In the genomic region with DNA sequence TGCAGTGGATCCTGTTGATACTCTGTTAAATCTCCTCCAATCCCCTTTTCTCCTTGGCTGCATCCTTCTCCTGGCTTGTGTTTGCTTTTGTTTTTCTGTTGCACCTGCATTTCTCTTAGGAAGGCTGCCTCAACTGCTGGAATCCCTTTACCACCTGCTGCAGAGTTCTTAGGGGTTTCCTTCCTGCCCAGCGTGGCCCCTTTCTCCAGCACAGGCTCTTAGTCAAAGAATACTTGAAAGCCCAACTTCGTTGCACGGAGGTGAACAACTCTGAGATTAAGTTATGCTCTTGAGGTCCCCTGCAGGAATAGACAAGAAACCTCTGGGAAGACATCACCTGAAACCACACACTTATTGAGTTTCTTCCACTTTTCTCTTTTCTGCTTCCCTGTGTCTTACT, we compare ENCODE assay signal across 34 cellular contexts.
"Had no signal": no experiment of that assay in that cellular context is flagged by ENCODE, and none has a peak within 500 bp of the region (broad histone marks: within the 10 kb centered on the region; RNA-seq: fewer than 3 reads in every experiment).

No MANE protein-coding gene starts in this region.

- H3K27me3 ChIP-seq: brain microvascular endothelial cell had no signal

- H3K27ac Mint-ChIP-seq: activated CD4-positive, alpha-beta T cell treated with anti-CD3 and anti-CD28 coated beads, Interleukin-2, amount 10 ng/mL, durations not matched to agents 24 days and 14 days; activated CD8-positive, alpha-beta T cell treated with anti-CD3 and anti-CD28 coated beads for 36 hours; activated naive CD8-positive, alpha-beta T cell treated with anti-CD3 and anti-CD28 coated beads for 36 hours; activated T-cell treated with anti-CD3 and anti-CD28 coated beads, Interleukin-2, amount 50 U/mL, for 72 hours; activated T-helper 17 cell treated with anti-CD3 and anti-CD28 coated beads, Interleukin-2, amount 50 U/mL, for 72 hours had no signal

- H3K27ac ChIP-seq: brain microvascular endothelial cell, PC-9, RWPE1, WERI-Rb-1 had no signal

- H3K4me3 ChIP-seq: PC-9 had no signal

- H3K36me3 ChIP-seq: brain microvascular endothelial cell, WERI-Rb-1 had no signal

- H3K27me3 Mint-ChIP-seq: activated CD4-positive, alpha-beta T cell treated with anti-CD3 and anti-CD28 coated beads, Interleukin-2, amount 10 ng/mL, durations not matched to agents 24 days and 14 days; activated CD8-positive, alpha-beta T cell treated with anti-CD3 and anti-CD28 coated beads for 36 hours; activated naive CD8-positive, alpha-beta T cell treated with anti-CD3 and anti-CD28 coated beads for 36 hours; activated T-helper 17 cell treated with anti-CD3 and anti-CD28 coated beads, Interleukin-2, amount 50 U/mL, for 72 hours had no signal

- H3K36me3 Mint-ChIP-seq: activated naive CD8-positive, alpha-beta T cell treated with anti-CD3 and anti-CD28 coated beads for 36 hours had no signal

- ATAC-seq: activated CD8-positive, alpha-beta T cell treated with anti-CD3 and anti-CD28 coated beads for 36 hours; activated T-cell treated with anti-CD3 and anti-CD28 coated beads, Interleukin-2, amount 50 U/mL, for 72 hours; activated T-helper 17 cell treated with anti-CD3 and anti-CD28 coated beads, Interleukin-2, amount 50 U/mL, for 72 hours; Right ventricle myocardium inferior; SK-N-SH treated with all-trans-retinoic acid at 6 μM for 48 hours had no signal

- DNase-seq: activated CD4-positive, alpha-beta T cell treated with anti-CD3 and anti-CD28 coated beads, Interleukin-2, amount 10 ng/mL, durations not matched to agents 24 days and 14 days; activated CD4-positive, alpha-beta T cell treated with anti-CD3 and anti-CD28 coated beads, Interleukin-2, amount 50 U/mL, for 4 hours; activated CD8-positive, alpha-beta T cell treated with anti-CD3 and anti-CD28 coated beads for 36 hours; activated effector memory CD4-positive, alpha-beta T cell treated with anti-CD3 and anti-CD28 coated beads, Interleukin-2, amount 50 U/mL, for 16 hours; activated naive CD4-positive, alpha-beta T cell; activated naive CD4-positive, alpha-beta T cell treated with anti-CD3 and anti-CD28 coated beads, Interleukin-2, amount 50 U/mL, for 16 hours; activated naive CD8-positive, alpha-beta T cell treated with anti-CD3 and anti-CD28 coated beads for 36 hours; activated T-cell treated with anti-CD3 and anti-CD28 coated beads, Interleukin-2, amount 50 U/mL, for 1 hour; activated T-cell treated with anti-CD3 and anti-CD28 coated beads, Interleukin-2, amount 50 U/mL, for 72 hours; amniotic stem cell; aorta; brain microvascular endothelial cell; central memory CD4-positive, alpha-beta T cell; Karpas-422; NCI-H1105; NCI-H1417 treated with DMSO at 0.1 percent for 48 hours; NCI-H187 treated with DMSO at 0.1 percent for 48 hours; NCI-H2081 treated with DMSO at 0.1 percent for 48 hours; NCI-H2171; NCI-H510A; NCI-H526; NCI-H748 treated with DMSO at 0.1 percent for 48 hours; NK-92 treated with Interleukin-12 subunit alpha and Interleukin-12 subunit beta, amount 100 ng/mL, for 24 hours; PC-9; SIG-M5; SW 1271; T-helper 1 cell; T-helper 2 cell; T-helper 9 cell; WERI-Rb-1 had no signal

- H3K4me1 Mint-ChIP-seq: activated CD4-positive, alpha-beta T cell treated with anti-CD3 and anti-CD28 coated beads, Interleukin-2, amount 10 ng/mL, durations not matched to agents 24 days and 14 days; activated naive CD8-positive, alpha-beta T cell treated with anti-CD3 and anti-CD28 coated beads for 36 hours; activated T-helper 17 cell treated with anti-CD3 and anti-CD28 coated beads, Interleukin-2, amount 50 U/mL, for 72 hours had no signal

- H3K4me3 Mint-ChIP-seq: activated CD4-positive, alpha-beta T cell treated with anti-CD3 and anti-CD28 coated beads, Interleukin-2, amount 10 ng/mL, durations not matched to agents 24 days and 14 days; activated CD8-positive, alpha-beta T cell treated with anti-CD3 and anti-CD28 coated beads for 36 hours; activated naive CD8-positive, alpha-beta T cell treated with anti-CD3 and anti-CD28 coated beads for 36 hours; activated T-cell treated with anti-CD3 and anti-CD28 coated beads, Interleukin-2, amount 50 U/mL, for 72 hours; activated T-helper 17 cell treated with anti-CD3 and anti-CD28 coated beads, Interleukin-2, amount 50 U/mL, for 72 hours had no signal
